8 cellular contexts compared by ENCODE assay signal in the genomic region with DNA sequence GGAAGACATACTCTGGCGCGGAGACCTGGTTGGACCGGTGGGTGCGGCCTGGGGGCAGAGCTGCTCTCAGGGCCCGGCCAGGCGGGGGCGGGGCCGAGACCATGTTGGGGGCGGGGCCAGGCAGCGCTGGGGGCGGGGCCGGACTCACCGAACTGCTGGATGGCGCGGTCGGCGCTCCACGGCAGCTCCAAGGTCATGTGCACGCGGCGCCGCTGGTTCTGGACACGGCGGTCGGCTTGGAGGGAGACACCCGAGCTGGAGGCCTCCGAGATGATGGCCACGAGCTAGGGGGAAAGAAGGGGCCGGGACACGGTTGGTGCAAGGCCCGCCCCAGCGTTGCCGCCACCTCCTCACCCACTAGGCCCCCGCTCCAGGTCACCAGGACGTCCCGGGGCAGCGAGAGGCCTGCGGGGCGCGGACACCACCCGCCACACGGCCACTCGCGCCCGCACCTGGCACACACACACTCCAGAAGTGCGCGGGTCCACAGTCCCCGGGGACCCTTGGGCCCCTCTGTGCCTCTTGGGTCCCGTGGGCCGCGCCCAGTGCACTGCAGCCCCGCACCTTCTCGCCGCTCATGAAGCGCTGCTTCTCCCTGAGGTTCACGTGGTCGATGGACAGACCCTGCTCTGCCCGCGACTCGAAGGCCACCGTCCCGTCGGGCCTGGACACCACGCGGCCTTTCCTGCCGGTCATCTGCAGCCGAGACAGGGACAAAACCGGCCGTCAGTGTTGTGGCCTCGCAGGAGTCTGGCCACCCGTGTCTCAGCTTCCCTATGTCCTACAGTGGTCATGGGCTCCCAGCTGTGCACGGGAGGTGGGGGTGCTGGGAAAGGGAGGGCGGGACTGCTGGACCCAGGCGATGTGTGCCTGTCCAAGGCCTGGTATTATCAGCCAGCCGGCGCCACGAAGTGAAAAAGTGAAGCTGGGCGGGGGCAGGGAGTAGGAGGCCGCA. TPM values are rescaled to one million over a fixed set of nuclear protein-coding genes. Genes with fewer than 3 reads are reported as not detected.
DNase-seq lines count a peak whose midpoint lies in the region; ATAC-seq and TF ChIP-seq lines count a peak whose summit lies in the region.

No MANE protein-coding gene starts in this region.

- ATAC-seq in HCT116 (peak; percentile 42), left colon (peak; percentile 79)
- no peak for ATAC-seq in stimulated activated effector memory CD8-positive, alpha-beta T cell treated with anti-CD3 and anti-CD28 coated beads, Interleukin-12 subunit alpha, Interleukin-12 subunit beta, amount 100 ng/mL, for 72 hours

- RAD21 ChIA-PET in HCT116 (lab: Charles Lee; ENCODE audit: low non-redundant PET in 1 of 2, low total read pairs in 2 of 2, uncharacterized antibody in 2 of 2, unreplicated experiment in 2 of 2) = interaction anchor here (0.6 to 1.1 kb wide), 7 partner anchors 11 to 82 kb away, joined by 3 to 6 read pairs (median 3); no protein-coding TSS in a partner anchor

- H3K4me2 ChIP-seq in HCT116 (ENCODE audit: low read length) = no peak overlapping the region

- BruUV-seq in HCT116 (replicated peaks; lab: Mats Ljungman, UMichigan) = no TSS peak

- H3K4me3 ChIP-seq in HCT116 (replicated peaks in 1 of 2; ENCODE audit: low read depth in 1 of 2, low read length in 2 of 2) = no peak overlapping the region
- no peak overlapping the region for H3K4me3 ChIP-seq in colonic mucosa

- no peaks in the 10 kb centered on the region for H3K9me3 ChIP-seq in HCT116 (ENCODE audit: control insufficient read depth in 1 of 2, insufficient read depth in 1 of 2, low read depth in 1 of 2, low read length in 2 of 2)
- H3K9me3 ChIP-seq in colonic mucosa = no peaks in the 10 kb centered on the region

- no peak for TF ChIP-seq POLR2A in HCT116 (IDR thresholded peaks at IDR 0.05; ENCODE audit: borderline replicate concordance, extremely low read depth, insufficient read depth, insufficient read length)

- CTCF ChIA-PET in HCT116 (lab: Charles Lee) = interaction anchor here (0.7 to 2.3 kb wide), 18 partner anchors 8 to 129 kb away, joined by 3 to 36 read pairs (median 5); a partner anchor contains a TSS

- no peak overlapping the region for H2AFZ ChIP-seq in HCT116 (ENCODE audit: low read depth, low read length, poor library complexity, severe bottlenecking)

- no peaks in the 10 kb centered on the region for H3K9me2 ChIP-seq in HCT116 (ENCODE audit: insufficient read depth)

- H3K27ac Mint-ChIP-seq in stimulated activated effector memory CD8-positive, alpha-beta T cell treated with anti-CD3 and anti-CD28 coated beads, Interleukin-12 subunit alpha, Interleukin-12 subunit beta, amount 100 ng/mL, for 72 hours = peak overlapping the region; percentile 26

- H3K4me3 Mint-ChIP-seq in stimulated activated effector memory CD8-positive, alpha-beta T cell treated with anti-CD3 and anti-CD28 coated beads, Interleukin-12 subunit alpha, Interleukin-12 subunit beta, amount 100 ng/mL, for 72 hours = no peak overlapping the region

- H4K20me1 ChIP-seq in HCT116 (ENCODE audit: insufficient read depth) = no peaks in the 10 kb centered on the region

- peaks cover 16 to 27% of the 10 kb centered on the region in 2 experiments for H3K4me1 ChIP-seq in HCT116 (ENCODE audit: control insufficient read depth in 1 of 2, insufficient read depth in 2 of 2, low read length in 2 of 2)
- peaks cover 18% of the 10 kb centered on the region for H3K4me1 ChIP-seq in colonic mucosa

- H3K9ac ChIP-seq in HCT116 (ENCODE audit: low read length) (0 out of 2 replicates have a peak overlapping the region, but pooled peaks have one; percentile 11), colonic mucosa (ENCODE audit: low read depth in 2 of 2, low read length in 2 of 2) (peak overlapping the region; percentile 24 to 32)

- TF ChIP-seq RAD21 in HCT116 (IDR thresholded peaks at IDR 0.05; ENCODE audit: low read depth) = no peak

- POLR2A ChIA-PET in HCT116 (lab: Charles Lee) = interaction anchor here (0.7 to 1.6 kb wide), 7 partner anchors 9 to 157 kb away, joined by 3 to 10 read pairs (median 3); a partner anchor contains a TSS

- intact Hi-C loops in HCT116 (cut with micrococcal nuclease) = loop anchor here (5.0 kb wide), 1 partner anchor 80 kb away; no protein-coding TSS in a partner anchor
- intact Hi-C loops in colonic mucosa (cut with DNase I) = loop anchor here (5.0 kb wide), 1 partner anchor 80 kb away; no protein-coding TSS in a partner anchor
- intact Hi-C loops in left colon (cut with DNase I, micrococcal nuclease) = loop anchor here in 1 of 2 donors (5.0 kb wide), 1 partner anchor 70 kb away; no protein-coding TSS in a partner anchor

- peaks cover 92% of the 10 kb centered on the region for H3K36me3 Mint-ChIP-seq in stimulated activated effector memory CD8-positive, alpha-beta T cell treated with anti-CD3 and anti-CD28 coated beads, Interleukin-12 subunit alpha, Interleukin-12 subunit beta, amount 100 ng/mL, for 72 hours

- no peaks in the 10 kb centered on the region for H3K79me2 ChIP-seq in HCT116 (ENCODE audit: insufficient read depth, low read length)

- peaks cover 0 to 13% of the 10 kb centered on the region in 2 experiments; a peak in 2 of 4 replicates for H3K36me3 ChIP-seq in HCT116 (ENCODE audit: control insufficient read depth in 1 of 2, insufficient read depth in 2 of 2, low read length in 2 of 2)
- H3K36me3 ChIP-seq in colonic mucosa = peaks cover 33% of the 10 kb centered on the region

- no peaks in the 10 kb centered on the region for H3K9me3 Mint-ChIP-seq in stimulated activated effector memory CD8-positive, alpha-beta T cell treated with anti-CD3 and anti-CD28 coated beads, Interleukin-12 subunit alpha, Interleukin-12 subunit beta, amount 100 ng/mL, for 72 hours

- no peak for TF ChIP-seq CTCF in HCT116 (IDR thresholded peaks at IDR 0.05 in 2 of 3, conservative IDR thresholded peaks at IDR 0.05 in 1 of 3; ENCODE audit: borderline replicate concordance in 1 of 3, insufficient read depth in 1 of 3, low read depth in 2 of 3, low read length in 2 of 3)
- TF ChIP-seq CTCF in colonic mucosa (IDR thresholded peaks at IDR 0.05) = no peak

- no peaks in the 10 kb centered on the region for H3K27me3 ChIP-seq in HCT116 (ENCODE audit: insufficient read depth, low read length)
- H3K27me3 ChIP-seq in colonic mucosa = no peaks in the 10 kb centered on the region

- no peak for DNase-seq in HCT116 (ENCODE audit: low read depth, low spot score)
- DNase-seq in colonic mucosa = peak; percentile 93
- peak; percentile 90 to 92 for DNase-seq in left colon
- no peak for DNase-seq in stimulated activated effector memory CD8-positive, alpha-beta T cell treated with anti-CD3 and anti-CD28 coated beads, Interleukin-12 subunit alpha, Interleukin-12 subunit beta, amount 100 ng/mL, for 72 hours (ENCODE audit: low spot score in 2 of 2)
- no peak for DNase-seq in globus pallidus (ENCODE audit: low spot score)
- no peak for DNase-seq in kidney glomerular epithelial cell (lab: John Stamatoyannopoulos, UW)
- DNase-seq in hippocampal formation (lab: John Stamatoyannopoulos, UW) = no peak
- DNase-seq in NOMO-1 treated with dmso at 0.1 percent for 144 hours (lab: John Stamatoyannopoulos, UW; ENCODE audit: unreplicated experiment) = no peak

- no peaks in the 10 kb centered on the region for H3K4me1 Mint-ChIP-seq in stimulated activated effector memory CD8-positive, alpha-beta T cell treated with anti-CD3 and anti-CD28 coated beads, Interleukin-12 subunit alpha, Interleukin-12 subunit beta, amount 100 ng/mL, for 72 hours

- H3K27ac ChIP-seq in HCT116 (ENCODE audit: low read depth, low read length) (peak overlapping the region; percentile 59; the same call in 1 of the 2 replicates), colonic mucosa (peak overlapping the region; percentile 52)

TF ChIP-seq in HCT116, 20 proteins besides CTCF, POLR2A, EP300 and RAD21:
- TF ChIP-seq POLR2AphosphoS5 (IDR thresholded peaks at IDR 0.05; ENCODE audit: low read depth, low read length) = no peak
- peak; percentile 70; the same call in 1 of the 2 replicates for TF ChIP-seq ZFX (IDR thresholded peaks at IDR 0.05)
- TF ChIP-seq YY1 (IDR thresholded peaks at IDR 0.05; ENCODE audit: extremely low read depth, insufficient replicate concordance, low read depth, low read length) = no peak

RNA-seq across cellular contexts. Expression of a gene that starts 8.7 kb away (rescaled TPM):
- total RNA-seq in HCT116 (2021; ENCODE audit: unreplicated experiment) (481 TPM), colonic mucosa (100 to 1,000 TPM; 187 to 189 TPM), left colon (100 to 1,000 TPM; 162 to 176 TPM)
- polyA plus RNA-seq in HCT116 (2012) = 810 and 823 TPM in 2 replicates

RNA-seq across cellular contexts. Expression of a gene that starts 17.4 kb away (rescaled TPM):
- total RNA-seq in HCT116 (2021; ENCODE audit: unreplicated experiment) (281 TPM), colonic mucosa (100 to 1,000 TPM; 135 to 245 TPM), left colon (100 to 1,000 TPM; 116 to 141 TPM)
- 280 and 302 TPM in 2 replicates for polyA plus RNA-seq in HCT116 (2012)

RNA-seq across cellular contexts. Expression of a gene that starts 45.6 kb away (rescaled TPM):
- 30.4 TPM for total RNA-seq in HCT116 (2021; ENCODE audit: unreplicated experiment)
- 26.5 and 29.8 TPM in 2 replicates for polyA plus RNA-seq in HCT116 (2012)
- 10 to 100 TPM; 27.4 to 37.9 TPM for total RNA-seq in colonic mucosa
- total RNA-seq in left colon = 10 to 100 TPM; 37.9 to 47.2 TPM

Comparison
In these comparisons a context has a peak if more than half of its experiments do, and no peak if none do; other contexts are left out.
1. DNase-seq: peak in colonic mucosa (single experiment) and left colon (2 of 2); none in HCT116 (single experiment), stimulated activated effector memory CD8-positive, alpha-beta T cell treated with anti-CD3 and anti-CD28 coated beads, Interleukin-12 subunit alpha, Interleukin-12 subunit beta, amount 100 ng/mL, for 72 hours (0 of 2), globus pallidus (single experiment), kidney glomerular epithelial cell (single experiment), hippocampal formation (0 of 2) and NOMO-1 treated with dmso at 0.1 percent for 144 hours (single experiment).